Comparison of ENCODE assay signal across 6 cellular contexts in genomic region chr1:195785830-195786229, GRCh38.
"Had no signal": no experiment of that assay in that cellular context is flagged by ENCODE, and none has a peak within 500 bp of the region (broad histone marks: within the 10 kb centered on the region; RNA-seq: fewer than 3 reads in every experiment).

No MANE protein-coding gene starts in this region.

- FAIRE-seq: H1 had no signal

- H3K27ac ChIP-seq: GM23248, HL-60 had no signal

- H3K9ac ChIP-seq: GM23248 had no signal

- H3K4me3 ChIP-seq: GM23248 had no signal

- H2AFZ ChIP-seq: GM23248 had no signal

- DNase-seq: GM23248, H9, HCEC 1CT, KG1 had no signal
